Comparison of ENCODE assay signal across 23 cellular contexts in genomic region chr6:108610270-108610839, GRCh38. TPM values are rescaled to one million over a fixed set of nuclear protein-coding genes. Genes with fewer than 3 reads are reported as not detected.
DNase-seq lines count a peak whose midpoint lies in the region; ATAC-seq and TF ChIP-seq lines count a peak whose summit lies in the region.
"Had no signal": no experiment of that assay in that cellular context is flagged by ENCODE, and none has a peak within 500 bp of the region (broad histone marks: within the 10 kb centered on the region; RNA-seq: fewer than 3 reads in every experiment).

No MANE protein-coding gene starts in this region.

- H4K20me1 ChIP-seq in H9 (ENCODE audit: control insufficient read depth, insufficient read depth, insufficient read length): no peaks in the 10 kb centered on the region

- no peak overlapping the region for H3K56ac ChIP-seq in H9 (ENCODE audit: insufficient read length, low read depth, low read length)

- no peak overlapping the region for H3K27ac ChIP-seq in H9 (ENCODE audit: insufficient read length, low read depth, low read length)
- peak overlapping the region; percentile 16 to 25 for H3K27ac ChIP-seq in ascending aorta
- peak overlapping the region; percentile 14 for H3K27ac ChIP-seq in iPS-20b (ENCODE audit: low read length)
- peak overlapping the region; percentile 25 to 74 (median 48) for H3K27ac ChIP-seq in sigmoid colon
- H3K27ac ChIP-seq: A549; BLaER1 treated with 17β-estradiol and CSF1 and Interleukin-3, amounts not matched to agents 10 nM and 100 nM; HL-60; WERI-Rb-1 had no signal

- no peak overlapping the region for H2BK15ac ChIP-seq in H9 (ENCODE audit: low read depth, low read length)

- no peaks in the 10 kb centered on the region; the same call in 1 of the 2 replicates for H3K27me3 Mint-ChIP-seq in H9 (ENCODE audit: low read depth)
- H3K27me3 Mint-ChIP-seq: activated naive CD8-positive, alpha-beta T cell; type B pancreatic cell had no signal

- no peak overlapping the region for H2BK12ac ChIP-seq in H9 (ENCODE audit: insufficient read length, low read depth, low read length)

- no peaks in the 10 kb centered on the region for H3K27me3 ChIP-seq in H9 (ENCODE audit: insufficient read depth, low read length)
- no peaks in the 10 kb centered on the region for H3K27me3 ChIP-seq in ascending aorta
- no peaks in the 10 kb centered on the region for H3K27me3 ChIP-seq in iPS-20b (ENCODE audit: insufficient read depth, low read length)
- no peaks in the 10 kb centered on the region for H3K27me3 ChIP-seq in sigmoid colon
- H3K27me3 ChIP-seq: BLaER1 treated with 17β-estradiol and CSF1 and Interleukin-3, amounts not matched to agents 10 nM and 100 nM; esophagus muscularis mucosa had no signal

- H2BK20ac ChIP-seq in H9 (ENCODE audit: low read depth, low read length, poor library complexity, severe bottlenecking): no peak overlapping the region

- no peak overlapping the region for H3K23ac ChIP-seq in H9 (ENCODE audit: insufficient read length, low read depth, low read length)

- no peaks in the 10 kb centered on the region for H3K79me1 ChIP-seq in H9 (ENCODE audit: insufficient read depth, low read depth, low read length, poor library complexity, severe bottlenecking)

- TF ChIP-seq CTCF in H9 (conservative IDR thresholded peaks at IDR 0.05) (no peak), ascending aorta (IDR thresholded peaks at IDR 0.05) (no peak), sigmoid colon (IDR thresholded peaks at IDR 0.05) (no peak), mucosa of descending colon (IDR thresholded peaks at IDR 0.05) (no peak)

- no peak overlapping the region for H3K14ac ChIP-seq in H9 (ENCODE audit: insufficient read depth, low read length)

- H3K36me3 Mint-ChIP-seq in H9 (ENCODE audit: insufficient read depth in 1 of 3, low read depth in 3 of 3): peaks cover 6 to 9% (median 7%) of the 10 kb centered on the region in 3 experiments; a peak in 6 of 7 replicates

- no peak overlapping the region for H4K8ac ChIP-seq in H9 (replicated peaks; ENCODE audit: insufficient read length, low read depth, low read length)

- H3K9me3 Mint-ChIP-seq in H9: peaks cover 2 to 6% of the 10 kb centered on the region in 2 experiments; a peak in 4 of 5 replicates
- H3K9me3 Mint-ChIP-seq: type B pancreatic cell had no signal

- H3K9me3 ChIP-seq in H9 (ENCODE audit: control insufficient read depth, low read depth, low read length) (no peaks in the 10 kb centered on the region), ascending aorta (peaks cover 0 to 8% of the 10 kb centered on the region in 2 donors), iPS-20b (ENCODE audit: insufficient read depth, low read depth, low read length) (no peaks in the 10 kb centered on the region; the same call in none of the 2 replicates), sigmoid colon (no peaks in the 10 kb centered on the region), mucosa of descending colon (peaks cover 7% of the 10 kb centered on the region)

- H3K18ac ChIP-seq in H9 (ENCODE audit: insufficient read length, low read depth, low read length): no peak overlapping the region

- no peaks in the 10 kb centered on the region for H3K23me2 ChIP-seq in H9 (ENCODE audit: insufficient read length, low read depth, low read length, poor library complexity, severe bottlenecking)

- no CpG with 5 or more reads among the region's 3 CpGs for WGBS in H9 (ENCODE audit: extremely low coverage, insufficient read length, low lambda C conversion rate)
- 88 to 89% methylated on average over 3 of the region's 3 CpGs for WGBS in sigmoid colon, 2 donors

- no peak overlapping the region for H3T11ph ChIP-seq in H9 (ENCODE audit: low read length)

- TF ChIP-seq POLR2A in sigmoid colon (IDR thresholded peaks at IDR 0.05): no peak

- no peak for TF ChIP-seq EP300 in sigmoid colon (IDR thresholded peaks at IDR 0.05)

- H4K5ac ChIP-seq in H9 (ENCODE audit: insufficient read length, low read depth, low read length): no peak overlapping the region

- no peak overlapping the region for H2AFZ ChIP-seq in H9 (ENCODE audit: low read length)

- peaks cover 2% of the 10 kb centered on the region; the same call in 1 of the 2 replicates for H3K79me2 ChIP-seq in H9 (ENCODE audit: insufficient read depth, low read length)

- H3K4me1 Mint-ChIP-seq in H9: peaks cover 27 to 36% of the 10 kb centered on the region in 2 experiments

- ATAC-seq in mucosa of descending colon: no peak
- ATAC-seq: A549; activated T-cell treated with anti-CD3 and anti-CD28 coated beads, Interleukin-2, amount 50 U/mL, for 72 hours; GM12878 had no signal

- no peak overlapping the region for H2BK5ac ChIP-seq in H9 (ENCODE audit: insufficient read length, low read length)

- H3K4me1 ChIP-seq in H9 (ENCODE audit: insufficient read depth, low read length): no peaks in the 10 kb centered on the region; the same call in 1 of the 2 replicates
- peaks cover 9 to 49% of the 10 kb centered on the region in 2 donors for H3K4me1 ChIP-seq in ascending aorta
- peaks cover 18% of the 10 kb centered on the region for H3K4me1 ChIP-seq in iPS-20b (ENCODE audit: insufficient read depth, low read length)
- peaks cover 0 to 74% (median 63%) of the 10 kb centered on the region in 4 donors for H3K4me1 ChIP-seq in sigmoid colon
- peaks cover 7% of the 10 kb centered on the region for H3K4me1 ChIP-seq in mucosa of descending colon (ENCODE audit: low read depth)

- no peak for DNase-seq in H9
- DNase-seq in ascending aorta (ENCODE audit: low spot score in 2 of 2): no peak
- no peak for DNase-seq in sigmoid colon
- DNase-seq in NCI-H446 (lab: John Stamatoyannopoulos, UW): no peak
- no peak for DNase-seq in UCSD-AML1 (lab: John Stamatoyannopoulos, UW; ENCODE audit: unreplicated experiment)
- no peak for DNase-seq in mucosa of descending colon
- no peak for DNase-seq in NCI-H510A (lab: John Stamatoyannopoulos, UW)
- DNase-seq: activated T-cell treated with anti-CD3 and anti-CD28 coated beads, Interleukin-2, amount 50 U/mL, for 72 hours; glutamatergic neuron; KG1; NCI-H1092; NCI-H2107; NCI-H748 treated with DMSO at 0.1 percent for 48 hours; small intestine; WERI-Rb-1 had no signal

- H3K9ac ChIP-seq in H9 (ENCODE audit: extremely low read depth, insufficient read length, low read length) (no peak overlapping the region), iPS-20b (ENCODE audit: low read depth, low read length) (peak overlapping the region; percentile 23; the same call in 1 of the 2 replicates)
- H3K9ac ChIP-seq: BLaER1 treated with 17β-estradiol and CSF1 and Interleukin-3, amounts not matched to agents 10 nM and 100 nM had no signal

- peak overlapping the region; percentile 30 to 60 (median 38); a peak in 4 of 7 replicates for H3K27ac Mint-ChIP-seq in H9
- H3K27ac Mint-ChIP-seq: activated naive CD8-positive, alpha-beta T cell; activated T-cell treated with anti-CD3 and anti-CD28 coated beads, Interleukin-2, amount 50 U/mL, for 72 hours; type B pancreatic cell had no signal

- no peak overlapping the region for H4K91ac ChIP-seq in H9 (ENCODE audit: insufficient read length, low read depth, low read length)

- H3K4me3 ChIP-seq in ascending aorta (no peak overlapping the region), iPS-20b (ENCODE audit: low read length) (no peak overlapping the region), sigmoid colon (no peak overlapping the region), mucosa of descending colon (no peak overlapping the region)
- H3K4me3 ChIP-seq: A549; BLaER1 treated with 17β-estradiol and CSF1 and Interleukin-3, amounts not matched to agents 10 nM and 100 nM; esophagus muscularis mucosa; GM12878 had no signal

- no peak overlapping the region for H3K4me2 ChIP-seq in H9 (ENCODE audit: insufficient read depth, insufficient read length, low read length)
- H3K4me2 ChIP-seq: A549 had no signal

- H3K4ac ChIP-seq in H9 (ENCODE audit: low read depth, low read length): no peak overlapping the region

- intact Hi-C loops in ascending aorta (cut with DNase I): no loop called here
- intact Hi-C loops in sigmoid colon (cut with DNase I): no loop called here
- intact Hi-C loops in mucosa of descending colon (cut with DNase I, micrococcal nuclease): no loop called here

- no peak overlapping the region for H3K4me3 Mint-ChIP-seq in H9
- H3K4me3 Mint-ChIP-seq: activated naive CD8-positive, alpha-beta T cell; activated T-cell treated with anti-CD3 and anti-CD28 coated beads, Interleukin-2, amount 50 U/mL, for 72 hours; type B pancreatic cell had no signal

- no peak overlapping the region for H2AK5ac ChIP-seq in H9 (ENCODE audit: insufficient read length, low read length)

- H2BK120ac ChIP-seq in H9 (ENCODE audit: low read depth, low read length, poor library complexity, severe bottlenecking): no peak overlapping the region

- no peaks in the 10 kb centered on the region for H3K36me3 ChIP-seq in ascending aorta
- H3K36me3 ChIP-seq in iPS-20b (ENCODE audit: insufficient read depth, low read depth, low read length): no peaks in the 10 kb centered on the region
- no peaks in the 10 kb centered on the region for H3K36me3 ChIP-seq in sigmoid colon
- no peaks in the 10 kb centered on the region for H3K36me3 ChIP-seq in mucosa of descending colon (ENCODE audit: low read depth)
- H3K36me3 ChIP-seq: esophagus muscularis mucosa, WERI-Rb-1 had no signal

RNA-seq across cellular contexts. Expression of gene FOXO3, which starts 49.6 kb away (rescaled TPM):
- total RNA-seq in H9 (2021): 21.7 and 22.1 TPM in 2 replicates
- 91.5 TPM for total RNA-seq in ascending aorta
- total RNA-seq in sigmoid colon: 10 to 100 TPM; 66.4 to 84.7 (median 78.8) TPM
- 10 to 100 TPM; 13.8 to 22.9 (median 19.7) TPM for polyA plus RNA-seq in sigmoid colon
- 10 to 100 TPM; 52.4 to 60.4 (median 60.1) TPM for total RNA-seq in mucosa of descending colon
